ENCODE assay signal across 8 cellular contexts in genomic region chr3:119937229-119937628, GRCh38.
DNase-seq lines count a peak whose midpoint lies in the region; ATAC-seq and TF ChIP-seq lines count a peak whose summit lies in the region.

No MANE protein-coding gene starts in this region.

- no peaks in the 10 kb centered on the region for H3K9me3 ChIP-seq in upper lobe of left lung

- H3K4me1 ChIP-seq in upper lobe of left lung: no peaks in the 10 kb centered on the region

- ATAC-seq in GM19025 (IDR thresholded peaks at IDR 0.05; ENCODE audit: low read depth, unreplicated experiment): peak; percentile 94
- peak; percentile 75 for ATAC-seq in HG02938 (IDR thresholded peaks at IDR 0.05; ENCODE audit: unreplicated experiment)
- no peak for ATAC-seq in upper lobe of left lung (ENCODE audit: low FRiP score in 2 of 2)

- peaks cover 20% of the 10 kb centered on the region for H3K4me1 Mint-ChIP-seq in osteocyte (ENCODE audit: unreplicated experiment)

- H3K4me3 Mint-ChIP-seq in osteocyte (ENCODE audit: unreplicated experiment): no peak overlapping the region

- no peaks in the 10 kb centered on the region for H3K27me3 Mint-ChIP-seq in osteocyte (ENCODE audit: unreplicated experiment)

- WGBS in upper lobe of left lung, 2 donors: 73 to 84% methylated on average over 2 of the region's 2 CpGs

- H3K9me3 Mint-ChIP-seq in osteocyte (ENCODE audit: unreplicated experiment): no peaks in the 10 kb centered on the region

- H3K36me3 Mint-ChIP-seq in osteocyte (ENCODE audit: unreplicated experiment): no peaks in the 10 kb centered on the region

- peak; percentile 5 for DNase-seq in activated CD4-positive, alpha-beta T cell treated with anti-CD3 and anti-CD28 coated beads, Interleukin-2, amount 50 U/mL, for 1 hour
- DNase-seq in osteocyte (ENCODE audit: extremely low spot score, unreplicated experiment): no peak
- no peak for DNase-seq in DMS79 treated with DMSO at 0.1 percent for 48 hours (lab: John Stamatoyannopoulos, UW)
- no peak for DNase-seq in SIG-M5 treated with dmso at 0.1 percent for 504 hours (lab: John Stamatoyannopoulos, UW; ENCODE audit: unreplicated experiment)
- no peak for DNase-seq in upper lobe of left lung
- DNase-seq in GM03348 (ENCODE audit: low spot score): no peak

- TF ChIP-seq POLR2A in upper lobe of left lung (IDR thresholded peaks at IDR 0.05): no peak

- no peak for TF ChIP-seq CTCF in osteocyte (IDR thresholded peaks at IDR 0.05)
- TF ChIP-seq CTCF in upper lobe of left lung (IDR thresholded peaks at IDR 0.05): no peak

- no peak overlapping the region for H3K27ac ChIP-seq in upper lobe of left lung

- no peak for TF ChIP-seq EP300 in upper lobe of left lung (IDR thresholded peaks at IDR 0.05)

- no peaks in the 10 kb centered on the region for H3K36me3 ChIP-seq in upper lobe of left lung

- no peaks in the 10 kb centered on the region for H3K27me3 ChIP-seq in upper lobe of left lung

- H3K4me3 ChIP-seq in upper lobe of left lung: no peak overlapping the region

- peak overlapping the region; percentile 32 for H3K27ac Mint-ChIP-seq in osteocyte (ENCODE audit: unreplicated experiment)

Comparison
In these comparisons a context has a peak if more than half of its experiments do, and no peak if none do; other contexts are left out.
1. ATAC-seq: peak in GM19025 (single experiment) and HG02938 (single experiment); none in upper lobe of left lung (0 of 2).